8 cellular contexts compared by ENCODE assay signal in the genomic region with DNA sequence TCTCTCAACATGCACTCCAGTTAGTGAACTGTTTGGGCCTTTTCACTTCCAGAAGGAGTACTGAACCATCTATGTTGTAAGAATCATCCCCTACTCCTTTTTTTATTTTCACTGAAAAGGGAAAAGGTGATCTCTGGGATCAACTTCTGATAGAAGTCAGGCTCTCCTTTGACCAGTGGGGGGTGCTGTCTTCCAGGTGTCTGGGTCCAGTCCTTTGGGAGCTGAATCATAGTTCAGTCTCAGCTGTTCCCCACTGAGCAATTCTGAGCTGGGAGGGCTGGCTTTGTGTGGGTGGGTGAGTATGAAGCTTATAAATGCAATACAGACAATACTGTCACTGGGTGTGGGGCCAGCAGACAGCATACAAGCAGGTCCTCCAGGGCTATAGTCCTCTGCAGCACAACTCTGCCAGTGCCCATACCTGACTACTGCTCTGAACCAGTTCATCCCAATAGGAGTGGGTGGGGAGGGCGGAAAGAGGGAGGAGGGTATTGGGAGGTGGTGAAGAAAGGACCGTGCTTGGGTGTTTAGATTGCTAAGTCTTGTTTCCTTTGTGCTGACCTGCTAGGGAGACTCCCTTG. TPM values are rescaled to one million over a fixed set of nuclear protein-coding genes. Genes with fewer than 3 reads are reported as not detected.
DNase-seq lines count a peak whose midpoint lies in the region; ATAC-seq and TF ChIP-seq lines count a peak whose summit lies in the region.

No MANE protein-coding gene starts in this region.

- H3K4me1 ChIP-seq in DOHH2 (ENCODE audit: control insufficient read depth, low read length), result 0 out of 2 replicates have a peak, but pooled peaks cover 4% of the 10 kb centered on the region
- H3K4me1 ChIP-seq in uterus, result no peaks in the 10 kb centered on the region

- H3F3A ChIP-seq in DOHH2 (ENCODE audit: control insufficient read depth, insufficient read depth) (no peaks in the 10 kb centered on the region), SU-DHL-6 (ENCODE audit: insufficient read depth) (no peaks in the 10 kb centered on the region)

- H3K9me2 ChIP-seq in DOHH2 (replicated peaks; ENCODE audit: control insufficient read depth, low read length), result no peaks in the 10 kb centered on the region
- H3K9me2 ChIP-seq in SU-DHL-6 (replicated peaks; ENCODE audit: insufficient read depth, low read length), result no peaks in the 10 kb centered on the region

- H3K9me3 Mint-ChIP-seq in MCF 10A (ENCODE audit: unreplicated experiment), result no peaks in the 10 kb centered on the region

- TF ChIP-seq POLR2A in uterus (IDR thresholded peaks at IDR 0.05), result no peak

- peaks cover 28% of the 10 kb centered on the region for H3K4me1 Mint-ChIP-seq in MCF 10A (ENCODE audit: insufficient read depth, unreplicated experiment)

- peak; percentile 84 for ATAC-seq in left lobe of liver
- no peak for ATAC-seq in GM21528 (IDR thresholded peaks at IDR 0.05; ENCODE audit: low FRiP score, unreplicated experiment)

- H3K27me3 ChIP-seq in DOHH2 (ENCODE audit: control insufficient read depth, low read length), result peaks cover 11% of the 10 kb centered on the region
- H3K27me3 ChIP-seq in SU-DHL-6 (ENCODE audit: low read length), result no peaks in the 10 kb centered on the region
- no peaks in the 10 kb centered on the region for H3K27me3 ChIP-seq in uterus

- H2AFZ ChIP-seq in SU-DHL-6 (ENCODE audit: low read depth, low read length, severe bottlenecking), result no peak overlapping the region

- H3K9ac ChIP-seq in SU-DHL-6 (ENCODE audit: low read length), result no peak overlapping the region

- H3K4me2 ChIP-seq in DOHH2 (ENCODE audit: low read length), result no peak overlapping the region
- H3K4me2 ChIP-seq in SU-DHL-6 (ENCODE audit: low read depth, low read length, poor library complexity, severe bottlenecking), result no peak overlapping the region

- H3K4me3 Mint-ChIP-seq in MCF 10A (ENCODE audit: unreplicated experiment), result no peak overlapping the region

- no peak overlapping the region for H3K27ac Mint-ChIP-seq in MCF 10A (ENCODE audit: low read depth, unreplicated experiment)

- H3K9me3 ChIP-seq in DOHH2 (ENCODE audit: control insufficient read depth, insufficient read depth, low read length), result no peaks in the 10 kb centered on the region
- H3K9me3 ChIP-seq in SU-DHL-6 (ENCODE audit: insufficient read depth, low read length), result no peaks in the 10 kb centered on the region
- no peaks in the 10 kb centered on the region for H3K9me3 ChIP-seq in uterus

- H3K27ac ChIP-seq in DOHH2 (ENCODE audit: low read depth, low read length) (no peak overlapping the region), SU-DHL-6 (ENCODE audit: low read depth, low read length) (no peak overlapping the region), uterus (no peak overlapping the region)

- CTCF ChIA-PET in MCF 10A (lab: Yijun Ruan, JAX), result interaction anchor here (0.7 to 6.3 kb wide), 26 partner anchors 11 to 334 kb away, joined by 3 to 95 read pairs (median 4); a partner anchor contains a TSS

- no TSS peak for BruUV-seq in MCF 10A (replicated peaks; lab: Mats Ljungman, UMichigan)

- H3K36me3 ChIP-seq in DOHH2 (ENCODE audit: control insufficient read depth, low read length), result no peaks in the 10 kb centered on the region
- H3K36me3 ChIP-seq in SU-DHL-6 (ENCODE audit: low read length), result no peaks in the 10 kb centered on the region
- no peaks in the 10 kb centered on the region for H3K36me3 ChIP-seq in uterus

- H3K4me3 ChIP-seq in DOHH2 (ENCODE audit: low read length) (no peak overlapping the region), SU-DHL-6 (ENCODE audit: insufficient read depth, low read length, poor library complexity, severe bottlenecking) (no peak overlapping the region), uterus (no peak overlapping the region)

- DNase-seq in HT1080 (ENCODE audit: low read depth) (peak; percentile 80), MCF 10A (ENCODE audit: unreplicated experiment) (peak; percentile 93), left lobe of liver (ENCODE audit: low spot score) (peak; percentile 51), uterus (no peak)
- DNase-seq in stimulated activated CD8-positive, alpha-beta memory T cell treated with anti-CD3 and anti-CD28 coated beads, Interleukin-4, amount 100 ng/mL, for 24 hours (ENCODE audit: low read depth), result peak; percentile 60

- POLR2A ChIA-PET in MCF 10A (lab: Yijun Ruan, JAX), result interaction anchor here (0.6 to 1.9 kb wide), 13 partner anchors 9 to 197 kb away, joined by 3 to 31 read pairs (median 5); a partner anchor contains a TSS

- no peaks in the 10 kb centered on the region for H3K27me3 Mint-ChIP-seq in MCF 10A (ENCODE audit: insufficient read depth, unreplicated experiment)

- intact Hi-C loops in MCF 10A (cut with micrococcal nuclease), result loop anchor here (1.0 to 10.0 kb wide), 4 partner anchors 39 to 224 kb away; a partner anchor contains a TSS
- intact Hi-C loops in uterus (cut with DNase I; ENCODE audit: low total_unique reads), result no loop called here

- H3K36me3 Mint-ChIP-seq in MCF 10A (ENCODE audit: insufficient read depth, unreplicated experiment), result no peaks in the 10 kb centered on the region

- TF ChIP-seq CTCF in DOHH2 (IDR thresholded peaks at IDR 0.05; ENCODE audit: low read depth, low read length, poor library complexity, severe bottlenecking), result peak; percentile 85
- peak; percentile 57 for TF ChIP-seq CTCF in SU-DHL-6 (IDR thresholded peaks at IDR 0.05; ENCODE audit: insufficient read depth, low read length, poor library complexity, severe bottlenecking)
- peak; percentile 76 for TF ChIP-seq CTCF in MCF 10A (IDR thresholded peaks at IDR 0.05; ENCODE audit: unreplicated experiment)
- peak in 1 of 4 experiments; percentile 4 for TF ChIP-seq CTCF in uterus (IDR thresholded peaks at IDR 0.05)

- H3K79me2 ChIP-seq in DOHH2 (ENCODE audit: control insufficient read depth, low read length) (no peaks in the 10 kb centered on the region), SU-DHL-6 (ENCODE audit: insufficient read depth, low read length) (no peaks in the 10 kb centered on the region)

- H4K20me1 ChIP-seq in DOHH2 (ENCODE audit: control insufficient read depth, insufficient read depth, low read depth, low read length), result no peaks in the 10 kb centered on the region
- H4K20me1 ChIP-seq in SU-DHL-6 (ENCODE audit: low read depth, low read length), result no peaks in the 10 kb centered on the region

RNA-seq across cellular contexts. Expression of a gene that starts 12.5 kb away (rescaled TPM):
- total RNA-seq in HT1080 (2014; rRNA removed; shearing (Covaris generic)), result 173 and 183 TPM in 2 replicates
- polyA plus RNA-seq in HT1080 (2015; cell fraction: cytosol; rRNA removed), result 233 and 247 TPM in 2 replicates
- 296 and 304 TPM in 2 replicates for polyA plus RNA-seq in HT1080 (2015; cell fraction: nucleus; rRNA removed)
- 381 and 492 TPM in 2 replicates for total RNA-seq in MCF 10A (2022)
- total RNA-seq in left lobe of liver, result 80.0 TPM
- total RNA-seq in uterus, result 100 to 1,000 TPM in 3 of 4 donors, 10 to 100 TPM in 1; 98.1 to 138 (median 112) TPM

RNA-seq across cellular contexts. Expression of a gene that starts 48.1 kb away (rescaled TPM):
- total RNA-seq in HT1080 (2014; rRNA removed; shearing (Covaris generic)), result 1.5 and 1.7 TPM in 2 replicates
- polyA plus RNA-seq in HT1080 (2015; cell fraction: cytosol; rRNA removed), result 3.1 and 3.6 TPM in 2 replicates
- 10.2 and 10.7 TPM in 2 replicates for polyA plus RNA-seq in HT1080 (2015; cell fraction: nucleus; rRNA removed)
- total RNA-seq in MCF 10A (2022), result 6.9 and 7.2 TPM in 2 replicates
- total RNA-seq in left lobe of liver, result 3.9 TPM
- 1 to 10 TPM in 3 of 4 donors, under 1 TPM in 1; 0.26 to 9.6 (median 5.4) TPM for total RNA-seq in uterus

Comparison
In these comparisons a context has a peak if more than half of its experiments do, and no peak if none do; other contexts are left out.
1. DNase-seq: peak in HT1080 (single experiment), MCF 10A (single experiment), left lobe of liver (single experiment) and stimulated activated CD8-positive, alpha-beta memory T cell treated with anti-CD3 and anti-CD28 coated beads, Interleukin-4, amount 100 ng/mL, for 24 hours (single experiment); none in uterus (0 of 2).